ENCODE assay signal across 16 cellular contexts in the genomic region with DNA sequence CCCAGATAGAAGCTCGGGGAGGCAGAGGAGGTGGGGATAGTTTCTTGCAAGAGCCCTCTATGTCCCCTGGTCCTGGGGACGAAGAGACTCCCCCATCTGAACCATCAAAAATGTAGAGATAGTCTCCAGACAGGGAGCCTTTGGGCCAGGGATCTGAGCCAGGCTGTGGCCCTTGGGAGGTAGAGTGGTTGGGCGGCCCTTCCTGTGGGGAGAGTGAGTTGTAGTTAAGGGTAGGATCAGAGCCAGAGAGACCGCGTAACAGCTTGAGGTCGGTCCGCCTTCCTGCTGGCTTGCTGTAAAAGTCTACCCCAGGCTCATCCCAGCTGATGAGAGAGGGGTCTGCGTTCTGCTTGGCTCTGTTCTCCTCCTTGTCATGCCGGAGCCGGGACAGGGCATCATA. TPM values are rescaled to one million over a fixed set of nuclear protein-coding genes. Genes with fewer than 3 reads are reported as not detected.
A peak's percentile ranks its signal among the peaks of the same experiment; 100 is the strongest.
DNase-seq lines count a peak whose midpoint lies in the region; ATAC-seq and TF ChIP-seq lines count a peak whose summit lies in the region.
"Had no signal": no experiment of that assay in that cellular context is flagged by ENCODE, and none has a peak within 500 bp of the region (broad histone marks: within the 10 kb centered on the region; RNA-seq: fewer than 3 reads in every experiment).

No MANE protein-coding gene starts in this region.

- peaks cover 0 to 4% (median 0%) of the 10 kb centered on the region in 11 experiments; a peak in 2 of 22 replicates for H3K9me3 ChIP-seq in BLaER1 treated with 17β-estradiol and CSF1 and Interleukin-3, amounts not matched to agents 10 nM and 100 nM (replicated peaks in 1 of 11)
- H3K9me3 ChIP-seq in PC-3 (ENCODE audit: low read length) = no peaks in the 10 kb centered on the region
- no peaks in the 10 kb centered on the region for H3K9me3 ChIP-seq in subcutaneous abdominal adipose tissue (ENCODE audit: control insufficient read depth in 5 of 5, low read length in 5 of 5)
- H3K9me3 ChIP-seq: Peyer's patch had no signal

- peaks cover 66 to 81% (median 74%) of the 10 kb centered on the region in 10 experiments for H3K4me1 ChIP-seq in BLaER1 treated with 17β-estradiol and CSF1 and Interleukin-3, amounts not matched to agents 10 nM and 100 nM
- H3K4me1 ChIP-seq in PC-3 (ENCODE audit: insufficient read depth, low read length) (no peaks in the 10 kb centered on the region), subcutaneous abdominal adipose tissue (ENCODE audit: control insufficient read depth in 5 of 5, insufficient read depth in 5 of 5, low read length in 5 of 5) (peaks cover 21 to 62% (median 46%) of the 10 kb centered on the region in 5 donors)

- no peaks in the 10 kb centered on the region for H3K27me3 Mint-ChIP-seq in chondrocyte (ENCODE audit: low read depth)

- TSS peak; percentile 28 for BruUV-seq in PC-3 (replicated peaks; lab: Mats Ljungman, UMichigan)

- H3K27ac Mint-ChIP-seq in chondrocyte (ENCODE audit: unreplicated experiment) = no peak overlapping the region
- H3K27ac Mint-ChIP-seq: HFFc6 had no signal

- H3K9ac ChIP-seq in BLaER1 treated with 17β-estradiol and CSF1 and Interleukin-3, amounts not matched to agents 10 nM and 100 nM = peak overlapping the region in 4 of 11 experiments; percentile 1 to 27 (median 10); a peak in 2 of 22 replicates
- H3K9ac ChIP-seq in PC-3 (ENCODE audit: low read length) = no peak overlapping the region
- H3K9ac ChIP-seq in subcutaneous abdominal adipose tissue (ENCODE audit: low read length in 5 of 5) = no peak overlapping the region

- CTCF ChIA-PET in PC-3 (lab: Charles Lee) = no interaction called here

- H3K36me3 ChIP-seq in BLaER1 treated with 17β-estradiol and CSF1 and Interleukin-3, amounts not matched to agents 10 nM and 100 nM = peaks cover 15 to 69% (median 32%) of the 10 kb centered on the region in 11 experiments
- peaks cover 8% of the 10 kb centered on the region; the same call in 1 of the 2 replicates for H3K36me3 ChIP-seq in PC-3 (ENCODE audit: low read depth, low read length)
- peaks cover 0 to 22% (median 15%) of the 10 kb centered on the region in 5 donors for H3K36me3 ChIP-seq in subcutaneous abdominal adipose tissue (ENCODE audit: control insufficient read depth in 5 of 5, insufficient read depth in 5 of 5, low read length in 5 of 5)

- H3K9me3 Mint-ChIP-seq in chondrocyte (ENCODE audit: low read depth) = no peaks in the 10 kb centered on the region
- H3K9me3 Mint-ChIP-seq: HFFc6 had no signal

- TF ChIP-seq CTCF in PC-3 (conservative IDR thresholded peaks at IDR 0.05; ENCODE audit: low read depth, low read length) = no peak
- TF ChIP-seq CTCF in chondrocyte (IDR thresholded peaks at IDR 0.05) = no peak

- no peak overlapping the region for H2AFZ ChIP-seq in PC-3 (ENCODE audit: low read length)

- no peaks in the 10 kb centered on the region for H3F3A ChIP-seq in PC-3 (ENCODE audit: low read length, unreplicated experiment)

- H3K4me3 Mint-ChIP-seq in chondrocyte (ENCODE audit: unreplicated experiment) = no peak overlapping the region
- H3K4me3 Mint-ChIP-seq: HFFc6 had no signal

- no peak overlapping the region for H3K4me3 ChIP-seq in BLaER1 treated with 17β-estradiol and CSF1 and Interleukin-3, amounts not matched to agents 10 nM and 100 nM
- H3K4me3 ChIP-seq in PC-3 (ENCODE audit: low read length) (no peak overlapping the region), subcutaneous abdominal adipose tissue (ENCODE audit: low read depth in 1 of 5, low read length in 5 of 5) (no peak overlapping the region)
- H3K4me3 ChIP-seq: Peyer's patch had no signal

- POLR2A ChIA-PET in PC-3 (lab: Charles Lee; ENCODE audit: unreplicated experiment) = no interaction called here

- DNase-seq in PC-3 (no peak), chondrocyte (ENCODE audit: low spot score) (peak; percentile 63), mesenteric fat pad (ENCODE audit: low spot score) (no peak), NCI-H2171 (lab: John Stamatoyannopoulos, UW) (no peak)
- no peak for DNase-seq in activated T-cell treated with anti-CD3 and anti-CD28 coated beads, Interleukin-2, amount 50 U/mL, for 48 hours
- DNase-seq: COR-L47, HFFc6, KG1, NCI-H1436, NCI-H2029 treated with DMSO at 0.1 percent for 48 hours, NCI-H510A, NCI-H774, Peyer's patch, SHP77 had no signal

- H3K27me3 ChIP-seq in BLaER1 treated with 17β-estradiol and CSF1 and Interleukin-3, amounts not matched to agents 10 nM and 100 nM = no peaks in the 10 kb centered on the region
- no peaks in the 10 kb centered on the region for H3K27me3 ChIP-seq in PC-3 (ENCODE audit: low read length)
- no peaks in the 10 kb centered on the region for H3K27me3 ChIP-seq in subcutaneous abdominal adipose tissue (ENCODE audit: control insufficient read depth in 5 of 5, insufficient read depth in 4 of 5, low read length in 5 of 5)
- H3K27me3 ChIP-seq: Peyer's patch had no signal

- H4K20me1 ChIP-seq in BLaER1 treated with 17β-estradiol and CSF1 and Interleukin-3, amounts not matched to agents 10 nM and 100 nM = peaks cover 0 to 35% (median 0%) of the 10 kb centered on the region in 11 experiments; a peak in 6 of 22 replicates
- no peaks in the 10 kb centered on the region for H4K20me1 ChIP-seq in PC-3 (ENCODE audit: low read length)

- peaks cover 14% of the 10 kb centered on the region for H3K36me3 Mint-ChIP-seq in chondrocyte (ENCODE audit: low read depth)

- peak overlapping the region; percentile 22 to 99 (median 93); a peak in 21 of 22 replicates for H3K4me2 ChIP-seq in BLaER1 treated with 17β-estradiol and CSF1 and Interleukin-3, amounts not matched to agents 10 nM and 100 nM
- H3K4me2 ChIP-seq in PC-3 (ENCODE audit: low read length) = no peak overlapping the region

- ATAC-seq in PC-3 = no peak

- no peaks in the 10 kb centered on the region for H3K79me2 ChIP-seq in PC-3 (ENCODE audit: low read length)

- H3K9me2 ChIP-seq in PC-3 (replicated peaks; ENCODE audit: low read length) = no peaks in the 10 kb centered on the region

- H3K27ac ChIP-seq in BLaER1 treated with 17β-estradiol and CSF1 and Interleukin-3, amounts not matched to agents 10 nM and 100 nM = peak overlapping the region in 6 of 11 experiments; percentile 5 to 93 (median 27); a peak in 6 of 22 replicates
- H3K27ac ChIP-seq in PC-3 (ENCODE audit: low read length) (no peak overlapping the region), subcutaneous abdominal adipose tissue (ENCODE audit: low read depth, low read length) (peak overlapping the region; percentile 64)

- intact Hi-C loops in PC-3 (cut with micrococcal nuclease) = no loop called here

- H3K4me1 Mint-ChIP-seq in chondrocyte (ENCODE audit: low read depth) = peaks cover 37% of the 10 kb centered on the region

RNA-seq across cellular contexts. Expression of gene PIK3C2B, which starts 25.3 kb away (rescaled TPM):
- total RNA-seq in PC-3 (2014; rRNA removed) = 34.7 and 35.3 TPM in 2 replicates
- 19.5 to 22.4 TPM (median 19.6 TPM) in 3 replicates for total RNA-seq in chondrocyte
- total RNA-seq in mesenteric fat pad = 47.1 TPM

RNA-seq across cellular contexts. Expression of gene MDM4, which starts 46.9 kb away (rescaled TPM):
- total RNA-seq in PC-3 (2014; rRNA removed) (36.3 and 55.7 TPM in 2 replicates), chondrocyte (35.3 to 51.1 TPM (median 39.1 TPM) in 3 replicates), mesenteric fat pad (88.5 TPM)

RNA-seq across cellular contexts. Expression of gene PPP1R15B, which starts 57.7 kb away (rescaled TPM):
- 50.7 and 57.5 TPM in 2 replicates for total RNA-seq in PC-3 (2014; rRNA removed)
- total RNA-seq in chondrocyte = 29.7 to 41.0 TPM (median 40.9 TPM) in 3 replicates
- total RNA-seq in mesenteric fat pad = 132 TPM
